ENCODE assay signal across 17 cellular contexts in the genomic region with DNA sequence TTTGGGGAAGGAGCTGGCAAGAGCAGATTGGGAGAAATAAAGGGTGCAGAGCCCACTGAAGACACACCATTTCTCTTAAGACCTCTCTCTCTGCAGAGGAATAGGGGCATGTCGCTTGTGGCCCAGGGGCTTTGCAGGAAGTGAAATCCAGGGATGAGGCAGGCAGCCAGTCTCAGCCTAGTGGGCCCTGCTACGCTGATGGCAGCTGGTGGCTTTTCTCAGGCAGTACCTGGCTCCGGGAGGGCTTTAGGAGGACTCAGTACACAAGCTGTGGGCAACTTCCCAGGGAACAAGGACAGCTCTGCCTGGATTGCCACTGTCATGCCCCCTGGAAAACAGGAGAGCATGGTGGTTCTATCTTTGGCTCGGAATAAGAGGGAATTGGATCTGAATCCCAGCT.
"Had no signal": no experiment of that assay in that cellular context is flagged by ENCODE, and none has a peak within 500 bp of the region (broad histone marks: within the 10 kb centered on the region; RNA-seq: fewer than 3 reads in every experiment).

No MANE protein-coding gene starts in this region.

- H3K27me3 Mint-ChIP-seq: activated CD4-positive, alpha-beta T cell treated with anti-CD3 and anti-CD28 coated beads, Interleukin-2, amount 10 ng/mL, durations not matched to agents 7 days and 5 days had no signal

- ATAC-seq: natural killer cell treated with Interleukin-12 subunit alpha and Interleukin-12 subunit beta and Interleukin-15 and Interleukin-18, amount 100 ng/mL, for 72 hours; stimulated activated naive CD8-positive, alpha-beta T cell treated with anti-CD3 and anti-CD28 coated beads, Interleukin-15, amount 100 ng/mL, for 72 hours had no signal

- H3K27ac Mint-ChIP-seq: activated B cell treated with CpG ODN at 0.5 μM for 24 hours; activated CD4-positive, alpha-beta T cell treated with anti-CD3 and anti-CD28 coated beads, Interleukin-2, amount 10 ng/mL, durations not matched to agents 7 days and 5 days; activated T-helper 2 cell treated with anti-CD3 and anti-CD28 coated beads, Interferon-gamma antibody, Interleukin-2, Interleukin-4, amounts not matched to agents 10 μg/mL and 5 μg/mL and 100 μg/mL, durations not matched to agents 14 hours and 24 hours and 36 hours; natural killer cell treated with Interleukin-12 subunit alpha and Interleukin-12 subunit beta and Interleukin-15 and Interleukin-18, amount 100 ng/mL, for 72 hours; stimulated activated naive CD8-positive, alpha-beta T cell treated with anti-CD3 and anti-CD28 coated beads, Interleukin-15, amount 100 ng/mL, for 72 hours had no signal

- H3K36me3 ChIP-seq: adrenal gland had no signal

- H3K4me3 ChIP-seq: adrenal gland, coronary artery, mucosa of descending colon had no signal

- H3K4me1 Mint-ChIP-seq: activated B cell treated with CpG ODN at 0.5 μM for 24 hours; activated CD4-positive, alpha-beta T cell treated with anti-CD3 and anti-CD28 coated beads, Interleukin-2, amount 10 ng/mL, durations not matched to agents 7 days and 5 days; stimulated activated naive CD8-positive, alpha-beta T cell treated with anti-CD3 and anti-CD28 coated beads, Interleukin-15, amount 100 ng/mL, for 72 hours had no signal

- H3K9me3 Mint-ChIP-seq: activated B cell treated with CpG ODN at 0.5 μM for 24 hours; activated CD4-positive, alpha-beta T cell treated with anti-CD3 and anti-CD28 coated beads, Interleukin-2, amount 10 ng/mL, durations not matched to agents 7 days and 5 days; activated T-helper 2 cell treated with anti-CD3 and anti-CD28 coated beads, Interferon-gamma antibody, Interleukin-2, Interleukin-4, amounts not matched to agents 10 μg/mL and 5 μg/mL and 100 μg/mL, durations not matched to agents 14 hours and 24 hours and 36 hours; natural killer cell treated with Interleukin-12 subunit alpha and Interleukin-12 subunit beta and Interleukin-15 and Interleukin-18, amount 100 ng/mL, for 72 hours; stimulated activated naive CD8-positive, alpha-beta T cell treated with anti-CD3 and anti-CD28 coated beads, Interleukin-15, amount 100 ng/mL, for 72 hours had no signal

- H3K4me3 Mint-ChIP-seq: activated B cell treated with CpG ODN at 0.5 μM for 24 hours; activated CD4-positive, alpha-beta T cell treated with anti-CD3 and anti-CD28 coated beads, Interleukin-2, amount 10 ng/mL, durations not matched to agents 7 days and 5 days; natural killer cell treated with Interleukin-12 subunit alpha and Interleukin-12 subunit beta and Interleukin-15 and Interleukin-18, amount 100 ng/mL, for 72 hours; stimulated activated naive CD8-positive, alpha-beta T cell treated with anti-CD3 and anti-CD28 coated beads, Interleukin-15, amount 100 ng/mL, for 72 hours had no signal

- DNase-seq: activated B cell treated with CpG ODN at 0.5 μM for 24 hours; activated CD4-positive, alpha-beta T cell treated with anti-CD3 and anti-CD28 coated beads, Interleukin-2, amount 10 ng/mL, durations not matched to agents 7 days and 5 days; activated naive CD4-positive, alpha-beta T cell treated with anti-CD3 and anti-CD28 coated beads, Interleukin-2, amount 50 U/mL, for 16 hours; adrenal gland; caudate nucleus; effector CD4-positive, alpha-beta T cell; foreskin melanocyte; head of caudate nucleus; mammary epithelial cell; occipital lobe; stimulated activated CD4-positive, alpha-beta T cell treated with anti-CD3 and anti-CD28 coated beads, Interleukin-4, amount 100 ng/mL, for 1 hour; stimulated activated CD8-positive, alpha-beta memory T cell treated with anti-CD3 and anti-CD28 coated beads, Interleukin-4, amount 100 ng/mL, for 48 hours; stimulated activated naive CD8-positive, alpha-beta T cell treated with anti-CD3 and anti-CD28 coated beads, Interleukin-15, amount 100 ng/mL, for 72 hours had no signal

- H3K4me1 ChIP-seq: adrenal gland had no signal

- H3K36me3 Mint-ChIP-seq: natural killer cell treated with Interleukin-12 subunit alpha and Interleukin-12 subunit beta and Interleukin-15 and Interleukin-18, amount 100 ng/mL, for 72 hours had no signal

- H3K27ac ChIP-seq: adrenal gland, coronary artery had no signal

- H3K27me3 ChIP-seq: adrenal gland had no signal

- H3K9me3 ChIP-seq: adrenal gland, mucosa of descending colon had no signal
